In genomic region chr1:32828341-32828740, GRCh38 we compare ENCODE assay signal across 13 cellular contexts. TPM values are rescaled to one million over a fixed set of nuclear protein-coding genes. Genes with fewer than 3 reads are reported as not detected.
DNase-seq lines count a peak whose midpoint lies in the region; FAIRE-seq and TF ChIP-seq lines count a peak whose summit lies in the region.
"Had no signal": no experiment of that assay in that cellular context is flagged by ENCODE, and none has a peak within 500 bp of the region (broad histone marks: within the 10 kb centered on the region; RNA-seq: fewer than 3 reads in every experiment).

No MANE protein-coding gene starts in this region.

- no peak for TF ChIP-seq POLR2A in stomach (IDR thresholded peaks at IDR 0.05)

- H3K27ac ChIP-seq in hepatocyte, result no peak overlapping the region
- H3K27ac ChIP-seq in stomach, result no peak overlapping the region
- H3K27ac ChIP-seq: RWPE1 had no signal

- TF ChIP-seq CTCF in hepatocyte (IDR thresholded peaks at IDR 0.05; ENCODE audit: poor library complexity), result peak; percentile 50
- no peak for TF ChIP-seq CTCF in GM20000 (IDR thresholded peaks at IDR 0.05; ENCODE audit: extremely low read depth, missing control alignments)
- TF ChIP-seq CTCF in stomach (IDR thresholded peaks at IDR 0.05), result no peak

- CTCF ChIA-PET in HEK293T (lab: Yijun Ruan, JAX), result interaction anchor here (0.7 to 1.5 kb wide), 2 partner anchors 47 to 48 kb away, joined by 3 to 4 read pairs; no protein-coding TSS in a partner anchor

- in situ Hi-C loops in ACHN (cut with HindIII; ENCODE audit: low pct_ligation_motif_present, low pct_unique_long_range_greater_than_20kb, low sequenced_read_pairs) (no loop called here), SK-MEL-5 (cut with HindIII; ENCODE audit: low pct_unique_long_range_greater_than_20kb, low sequenced_read_pairs) (no loop called here)

- no peaks in the 10 kb centered on the region for H3K4me1 ChIP-seq in hepatocyte (ENCODE audit: insufficient read depth)
- H3K4me1 ChIP-seq in stomach, result no peaks in the 10 kb centered on the region

- H3K9me2 ChIP-seq in hepatocyte (replicated peaks; ENCODE audit: insufficient read depth), result no peaks in the 10 kb centered on the region

- POLR2A ChIA-PET in HEK293T (lab: Yijun Ruan, JAX), result no interaction called here

- H3K36me3 ChIP-seq in hepatocyte (replicated peaks; ENCODE audit: insufficient read depth, low read depth) (no peaks in the 10 kb centered on the region), stomach (peaks cover 45 to 83% (median 81%) of the 10 kb centered on the region in 4 donors)

- intact Hi-C loops in stomach (cut with DNase I; ENCODE audit: low total_unique reads), result no loop called here

- H2AFZ ChIP-seq in hepatocyte, result no peak overlapping the region

- TF ChIP-seq EP300 in stomach (IDR thresholded peaks at IDR 0.05), result no peak

- no peak for FAIRE-seq in GM19239 (lab: Jason Lieb, UNC)

- H3K27me3 ChIP-seq in hepatocyte (no peaks in the 10 kb centered on the region), stomach (no peaks in the 10 kb centered on the region)

- no peaks in the 10 kb centered on the region for H4K20me1 ChIP-seq in hepatocyte (ENCODE audit: insufficient read depth, poor library complexity, severe bottlenecking)

- H3K79me2 ChIP-seq in hepatocyte, result peaks cover 3% of the 10 kb centered on the region

- no peak overlapping the region for H3K4me2 ChIP-seq in hepatocyte

- DNase-seq in ACHN, result peak; percentile 39
- DNase-seq in HEK293T (ENCODE audit: extremely low spot score), result peak; percentile 38
- DNase-seq in SK-MEL-5 (ENCODE audit: low read depth, low spot score), result peak; percentile 41
- peak; percentile 21 for DNase-seq in hepatocyte (ENCODE audit: low spot score)
- DNase-seq in GM20000 (ENCODE audit: low spot score), result no peak
- DNase-seq in stomach, result no peak
- no peak for DNase-seq in stimulated activated CD4-positive, alpha-beta T cell treated with anti-CD3 and anti-CD28 coated beads, Interleukin-15, amount 100 ng/mL, for 24 hours
- DNase-seq in GM19239 (ENCODE audit: insufficient read length, low spot score), result no peak
- DNase-seq: activated CD4-positive, alpha-beta T cell treated with anti-CD3 and anti-CD28 coated beads, Interleukin-2, amount 50 U/mL, for 1 hour; activated naive CD8-positive, alpha-beta T cell treated with anti-CD3 and anti-CD28 coated beads, Interleukin-2, amount 10 ng/mL, durations not matched to agents 7 days and 5 days; COR-L47; NCI-H1048 had no signal

- H3K9me3 ChIP-seq in hepatocyte (ENCODE audit: low read depth), result no peaks in the 10 kb centered on the region
- no peaks in the 10 kb centered on the region for H3K9me3 ChIP-seq in stomach

- 95% methylated on average over 7 of the region's 7 CpGs for WGBS in hepatocyte (ENCODE audit: low lambda C conversion rate, missing lambda C conversion rate)
- 90 to 95% (median 92%) methylated on average over 7 of the region's 7 CpGs for WGBS in stomach, 5 donors

- no peak overlapping the region for H3K4me3 ChIP-seq in hepatocyte
- no peak overlapping the region for H3K4me3 ChIP-seq in stomach

TF ChIP-seq in HEK293T, 16 proteins besides CTCF, POLR2A, EP300 and RAD21:
- TF ChIP-seq ZNF384 (IDR thresholded peaks at IDR 0.05) (no peak), L3MBTL2 (conservative IDR thresholded peaks at IDR 0.05) (no peak), HDGF (IDR thresholded peaks at IDR 0.05; ENCODE audit: borderline replicate concordance) (no peak), CTBP1 (IDR thresholded peaks at IDR 0.05; ENCODE audit: borderline replicate concordance) (no peak), FOXK2 (IDR thresholded peaks at IDR 0.05) (no peak), BHLHE40 (IDR thresholded peaks at IDR 0.05; ENCODE audit: borderline replicate concordance) (no peak), SP1 (IDR thresholded peaks at IDR 0.05) (no peak), FOXM1 (IDR thresholded peaks at IDR 0.05; ENCODE audit: borderline replicate concordance) (no peak), ELF4 (IDR thresholded peaks at IDR 0.05) (no peak), PKNOX1 (IDR thresholded peaks at IDR 0.05) (no peak), LEF1 (IDR thresholded peaks at IDR 0.05; ENCODE audit: borderline replicate concordance) (no peak), SUZ12 (IDR thresholded peaks at IDR 0.05) (no peak), TARDBP (IDR thresholded peaks at IDR 0.05) (no peak), NFRKB (IDR thresholded peaks at IDR 0.05) (no peak)

RNA-seq across cellular contexts. Expression of gene S100PBP, which starts 10.9 kb away (rescaled TPM):
- 16.9 and 21.3 TPM in 2 replicates for total RNA-seq in SK-MEL-5 (2014; rRNA removed; shearing (Covaris generic))
- polyA plus RNA-seq in SK-MEL-5 (2015; cell fraction: cytosol; rRNA removed), result 13.4 and 13.6 TPM in 2 replicates
- polyA plus RNA-seq in SK-MEL-5 (2015; cell fraction: nucleus; rRNA removed), result 57.3 and 97.6 TPM in 2 replicates
- total RNA-seq in hepatocyte (27.1 and 41.5 TPM in 2 replicates), stomach (100 to 1,000 TPM in 1 of 5 donors, 10 to 100 TPM in 3, 1 to 10 TPM in 1; 2.9 to 253 (median 40.6) TPM)
- polyA plus RNA-seq in hepatocyte (10.7 and 17.9 TPM in 2 replicates), stomach (1 to 10 TPM; 5.7 to 9.3 (median 6.7) TPM)

RNA-seq across cellular contexts. Expression of gene YARS1, which starts 11.2 kb away (rescaled TPM):
- 137 and 153 TPM in 2 replicates for total RNA-seq in SK-MEL-5 (2014; rRNA removed; shearing (Covaris generic))
- polyA plus RNA-seq in SK-MEL-5 (2015; cell fraction: cytosol; rRNA removed), result 193 and 232 TPM in 2 replicates
- polyA plus RNA-seq in SK-MEL-5 (2015; cell fraction: nucleus; rRNA removed), result 254 and 269 TPM in 2 replicates
- total RNA-seq in hepatocyte (83.4 and 104 TPM in 2 replicates), stomach (10 to 100 TPM; 26.9 to 99.1 (median 64.4) TPM)
- polyA plus RNA-seq in hepatocyte (140 and 150 TPM in 2 replicates), stomach (10 to 100 TPM; 44.5 to 53.0 (median 47.8) TPM)

RNA-seq across cellular contexts. Expression of gene FNDC5, which starts 42.4 kb away (rescaled TPM):
- 0.42 TPM in 1 of 2 replicates, not detected in the other for total RNA-seq in SK-MEL-5 (2014; rRNA removed; shearing (Covaris generic))
- polyA plus RNA-seq in SK-MEL-5 (2015; cell fraction: cytosol; rRNA removed), result not detected in 2 replicates
- 0.23 TPM in 1 of 2 replicates, not detected in the other for polyA plus RNA-seq in SK-MEL-5 (2015; cell fraction: nucleus; rRNA removed)
- total RNA-seq in hepatocyte (5.8 and 9.0 TPM in 2 replicates), stomach (10 to 100 TPM in 2 of 5 donors, 1 to 10 TPM in 1, under 1 TPM in 1, not detected in 1; 0.89 to 21.0 (median 6.9) TPM)
- polyA plus RNA-seq in hepatocyte (5.2 and 11.2 TPM in 2 replicates), stomach (1 to 10 TPM; 2.0 to 9.9 (median 6.7) TPM)
- total RNA-seq: activated naive CD8-positive, alpha-beta T cell treated with anti-CD3 and anti-CD28 coated beads, Interleukin-2, amount 10 ng/mL, durations not matched to agents 7 days and 5 days had no signal

RNA-seq across cellular contexts. Expression of gene HPCA, which starts 58.0 kb away (rescaled TPM):
- not detected in 2 replicates for total RNA-seq in SK-MEL-5 (2014; rRNA removed; shearing (Covaris generic))
- polyA plus RNA-seq in SK-MEL-5 (2015; cell fraction: cytosol; rRNA removed), result not detected in 2 replicates
- polyA plus RNA-seq in SK-MEL-5 (2015; cell fraction: nucleus; rRNA removed), result not detected in 2 replicates
- total RNA-seq in hepatocyte (not detected in 2 replicates), stomach (1 to 10 TPM in 1 of 5 donors, not detected in 4; 4.9 TPM)
- polyA plus RNA-seq in hepatocyte (0.85 and 1.0 TPM in 2 replicates), stomach (under 1 TPM in 2 of 3 donors, not detected in 1; 0.30 to 0.75 TPM)

Comparison
In these comparisons a context has a peak if more than half of its experiments do, and no peak if none do; other contexts are left out.
1. DNase-seq: peak in ACHN (single experiment), HEK293T (single experiment), SK-MEL-5 (single experiment) and hepatocyte (single experiment); none in GM20000 (single experiment), stomach (single experiment), stimulated activated CD4-positive, alpha-beta T cell treated with anti-CD3 and anti-CD28 coated beads, Interleukin-15, amount 100 ng/mL, for 24 hours (single experiment) and GM19239 (single experiment).